ENCODE assay signal across 14 cellular contexts in genomic region chr1:94971491-94971924, GRCh38. TPM values are rescaled to one million over a fixed set of nuclear protein-coding genes. Genes with fewer than 3 reads are reported as not detected.
A peak's percentile ranks its signal among the peaks of the same experiment; 100 is the strongest.
DNase-seq lines count a peak whose midpoint lies in the region; ATAC-seq, FAIRE-seq and TF ChIP-seq lines count a peak whose summit lies in the region.
"Had no signal": no experiment of that assay in that cellular context is flagged by ENCODE, and none has a peak within 500 bp of the region (broad histone marks: within the 10 kb centered on the region; RNA-seq: fewer than 3 reads in every experiment).

No MANE protein-coding gene starts in this region.

- H3K4me3 ChIP-seq in A549, result no peak overlapping the region
- H3K4me3 ChIP-seq: body of pancreas had no signal

- H3K27ac ChIP-seq in A549, result peak overlapping the region; percentile 24 to 60; a peak in 4 of 6 replicates

- CTCF ChIA-PET in A549 (lab: Yijun Ruan, JAX), result interaction anchor here (0.8 to 1.6 kb wide), 3 partner anchors 12 to 117 kb away, joined by 3 read pairs; no protein-coding TSS in a partner anchor
- CTCF ChIA-PET in activated CD4-positive, alpha-beta memory T cell treated with anti-CD3 and anti-CD28 coated beads, Interleukin-2, amount 10 ng/mL, durations not matched to agents 7 days and 5 days (lab: Charles Lee), result no interaction called here

- H3K27me3 Mint-ChIP-seq in activated CD4-positive, alpha-beta memory T cell treated with anti-CD3 and anti-CD28 coated beads, Interleukin-2, amount 10 ng/mL, durations not matched to agents 7 days and 5 days, result no peaks in the 10 kb centered on the region
- H3K27me3 Mint-ChIP-seq: B cell had no signal

- no peaks in the 10 kb centered on the region for H3K9me3 ChIP-seq in A549
- H3K9me3 ChIP-seq: body of pancreas had no signal

- H3K27ac Mint-ChIP-seq in activated CD4-positive, alpha-beta memory T cell treated with anti-CD3 and anti-CD28 coated beads, Interleukin-2, amount 10 ng/mL, durations not matched to agents 7 days and 5 days, result no peak overlapping the region
- H3K27ac Mint-ChIP-seq: B cell, nephron progenitor cell, T-helper 17 cell had no signal

- ATAC-seq in A549 (no peak), GM18519 (IDR thresholded peaks at IDR 0.05; ENCODE audit: low FRiP score, unreplicated experiment) (no peak)
- ATAC-seq: body of pancreas, T-helper 17 cell had no signal

- no peak for FAIRE-seq in A549 (lab: Jason Lieb, UNC)

- H3K4me2 ChIP-seq in A549, result peak overlapping the region; percentile 42

- intact Hi-C loops in head of caudate nucleus (cut with DNase I), result no loop called here

- WGBS in A549 (ENCODE audit: missing lambda C conversion rate), result 61% methylated on average over 6 of the region's 6 CpGs

- H3K4me3 Mint-ChIP-seq in activated CD4-positive, alpha-beta memory T cell treated with anti-CD3 and anti-CD28 coated beads, Interleukin-2, amount 10 ng/mL, durations not matched to agents 7 days and 5 days, result no peak overlapping the region
- H3K4me3 Mint-ChIP-seq: B cell, nephron progenitor cell, T-helper 17 cell had no signal

- TF ChIP-seq CTCF in A549 (IDR thresholded peaks at IDR 0.05), result no peak

- TF ChIP-seq POLR2A in A549 (IDR thresholded peaks at IDR 0.05; ENCODE audit: low read length), result no peak

- POLR2A ChIA-PET in A549 (lab: Yijun Ruan, JAX), result no interaction called here
- POLR2A ChIA-PET in activated CD4-positive, alpha-beta memory T cell treated with anti-CD3 and anti-CD28 coated beads, Interleukin-2, amount 10 ng/mL, durations not matched to agents 7 days and 5 days (lab: Charles Lee), result no interaction called here

- H3K4me1 ChIP-seq in A549, result peaks cover 16% of the 10 kb centered on the region
- H3K4me1 ChIP-seq: body of pancreas had no signal

- no peak for TF ChIP-seq EP300 in A549 (IDR thresholded peaks at IDR 0.05)

- H3K36me3 Mint-ChIP-seq in activated CD4-positive, alpha-beta memory T cell treated with anti-CD3 and anti-CD28 coated beads, Interleukin-2, amount 10 ng/mL, durations not matched to agents 7 days and 5 days (ENCODE audit: low read depth), result no peaks in the 10 kb centered on the region

- no peaks in the 10 kb centered on the region for H3K9me3 Mint-ChIP-seq in activated CD4-positive, alpha-beta memory T cell treated with anti-CD3 and anti-CD28 coated beads, Interleukin-2, amount 10 ng/mL, durations not matched to agents 7 days and 5 days

- no peaks in the 10 kb centered on the region for H3K4me1 Mint-ChIP-seq in activated CD4-positive, alpha-beta memory T cell treated with anti-CD3 and anti-CD28 coated beads, Interleukin-2, amount 10 ng/mL, durations not matched to agents 7 days and 5 days
- H3K4me1 Mint-ChIP-seq: B cell, T-helper 17 cell had no signal

- no peak for TF ChIP-seq RAD21 in A549 (conservative IDR thresholded peaks at IDR 0.05 in 1 of 2, IDR thresholded peaks at IDR 0.05 in 1 of 2)

- DNase-seq in A549 (ENCODE audit: low read depth in 1 of 2, low spot score in 1 of 2), result no peak
- DNase-seq in M059J (ENCODE audit: low read depth), result peak; percentile 90
- DNase-seq in dermis blood vessel endothelial cell, result peak; percentile 52
- peak; percentile 74 for DNase-seq in myocyte (ENCODE audit: low read depth)
- no peak for DNase-seq in activated CD4-positive, alpha-beta memory T cell treated with anti-CD3 and anti-CD28 coated beads, Interleukin-2, amount 10 ng/mL, durations not matched to agents 7 days and 5 days
- no peak for DNase-seq in head of caudate nucleus
- DNase-seq in effector CD4-positive, alpha-beta T cell, result no peak
- DNase-seq: activated CD8-positive, alpha-beta memory T cell treated with anti-CD3 and anti-CD28 coated beads, Interleukin-2, amount 50 U/mL, for 48 hours; body of pancreas; NCI-H524; nephron progenitor cell; T-helper 17 cell had no signal

TF ChIP-seq in A549, 52 proteins besides CTCF, POLR2A, EP300 and RAD21:
- TF ChIP-seq CHD4 (IDR thresholded peaks at IDR 0.05; ENCODE audit: borderline replicate concordance) (no peak), RFX5 (IDR thresholded peaks at IDR 0.05) (no peak), RNF2 (IDR thresholded peaks at IDR 0.05; ENCODE audit: borderline replicate concordance, low read depth) (no peak), FOSB (CRISPR knock-in tag; IDR thresholded peaks at IDR 0.05) (no peak), CBX8 (IDR thresholded peaks at IDR 0.05) (no peak), CEBPB (IDR thresholded peaks at IDR 0.05) (no peak), HOXA7 (CRISPR knock-in tag; IDR thresholded peaks at IDR 0.05) (no peak), HEYL (CRISPR knock-in tag; IDR thresholded peaks at IDR 0.05) (no peak), TFCP2L1 (CRISPR knock-in tag; IDR thresholded peaks at IDR 0.05) (no peak), GATA3 (IDR thresholded peaks at IDR 0.05; ENCODE audit: borderline replicate concordance) (no peak), NPAS2 (CRISPR knock-in tag; IDR thresholded peaks at IDR 0.05; ENCODE audit: borderline replicate concordance) (no peak)
TF ChIP-seq in A549: peak in this region for 0.

RNA-seq across cellular contexts. Expression of gene CNN3, which starts 44.6 kb away (rescaled TPM):
- polyA plus RNA-seq in A549 (2011; rRNA removed) (59.8 and 61.6 TPM in 2 replicates), A549 (2017; fragmentation: RNase III; extraction: RNeasy Plus Mini Kit Qiagen cat#74134 plus additional on column Dnase treatment) (70.2 to 83.4 TPM (median 78.3 TPM) in 3 replicates)
- polyA plus RNA-seq in A549 (2012; cell fraction: cytosol; rRNA removed), result 24.8 and 27.4 TPM in 2 replicates
- polyA plus RNA-seq in A549 (2012; cell fraction: nucleus; rRNA removed), result 12.9 and 13.7 TPM in 2 replicates
- polyA minus RNA-seq in A549 (2011; rRNA and poly(A)+ RNA removed), result 60.2 and 64.6 TPM in 2 replicates
- 300 and 364 TPM in 2 replicates for total RNA-seq in M059J (2014; rRNA removed; shearing (Covaris generic))
- total RNA-seq in dermis blood vessel endothelial cell (578 and 589 TPM in 2 replicates), myocyte (274 and 305 TPM in 2 replicates)
- 355 TPM for polyA plus RNA-seq in myocyte (2012)
- 1 to 10 TPM; 1.6 TPM for total RNA-seq in activated CD4-positive, alpha-beta memory T cell treated with anti-CD3 and anti-CD28 coated beads, Interleukin-2, amount 10 ng/mL, durations not matched to agents 7 days and 5 days

Comparison
In these comparisons a context has a peak if more than half of its experiments do, and no peak if none do; other contexts are left out.
1. DNase-seq: peak in M059J (single experiment), dermis blood vessel endothelial cell (single experiment) and myocyte (single experiment); none in A549 (0 of 2), activated CD4-positive, alpha-beta memory T cell treated with anti-CD3 and anti-CD28 coated beads, Interleukin-2, amount 10 ng/mL, durations not matched to agents 7 days and 5 days (single experiment), head of caudate nucleus (0 of 42) and effector CD4-positive, alpha-beta T cell (single experiment).
2. RNA of gene CNN3, which starts 44.6 kb away (total RNA-seq): 578 to 589 TPM in dermis blood vessel endothelial cell, 300 to 364 TPM in M059J and 274 to 305 TPM in myocyte; 1.6 TPM in activated CD4-positive, alpha-beta memory T cell treated with anti-CD3 and anti-CD28 coated beads, Interleukin-2, amount 10 ng/mL, durations not matched to agents 7 days and 5 days; every median in the first group is over 100 times any median in the second.